In genomic region chr2:157258520-157259326, GRCh38 we compare ENCODE assay signal across 16 cellular contexts. TPM values are rescaled to one million over a fixed set of nuclear protein-coding genes. Genes with fewer than 3 reads are reported as not detected.
DNase-seq lines count a peak whose midpoint lies in the region; ATAC-seq and TF ChIP-seq lines count a peak whose summit lies in the region.
"Had no signal": no experiment of that assay in that cellular context is flagged by ENCODE, and none has a peak within 500 bp of the region (broad histone marks: within the 10 kb centered on the region; RNA-seq: fewer than 3 reads in every experiment).

No MANE protein-coding gene starts in this region.

- no peak overlapping the region for H2AFZ ChIP-seq in Karpas-422 (ENCODE audit: low read length)

- WGBS in transverse colon (ENCODE audit: low coverage in 1 of 2), 2 donors, result 45 to 64% methylated on average over 3 to 8 of the region's 8 CpGs
- 70 to 94% methylated on average over 2 to 8 of the region's 8 CpGs for WGBS in gastroesophageal sphincter (ENCODE audit: low coverage in 1 of 2), 2 donors

- peak overlapping the region; percentile 57 to 74 for H3K27ac ChIP-seq in left lung
- H3K27ac ChIP-seq in transverse colon, result peak overlapping the region; percentile 55 to 86 (median 82)
- H3K27ac ChIP-seq in Karpas-422 (ENCODE audit: low read length), result no peak overlapping the region
- no peak overlapping the region for H3K27ac ChIP-seq in gastroesophageal sphincter
- H3K27ac ChIP-seq: 22Rv1, psoas muscle, testis had no signal

- no peak overlapping the region for H3K9ac ChIP-seq in Karpas-422 (ENCODE audit: low read length)

- no peaks in the 10 kb centered on the region for H3K9me2 ChIP-seq in Karpas-422 (replicated peaks; ENCODE audit: insufficient read depth, low read length)

- H3K27me3 ChIP-seq in left lung (no peaks in the 10 kb centered on the region), transverse colon (no peaks in the 10 kb centered on the region), Karpas-422 (ENCODE audit: low read length) (0 out of 2 replicates have a peak, but pooled peaks cover 3% of the 10 kb centered on the region), gastroesophageal sphincter (no peaks in the 10 kb centered on the region)
- H3K27me3 ChIP-seq: dorsolateral prefrontal cortex, heart left ventricle, testis had no signal

- DNase-seq in DMS 273 (lab: John Stamatoyannopoulos, UW; ENCODE audit: unreplicated experiment) (peak; percentile 37), DMS 273 treated with DMSO at 0.1 percent for 48 hours (lab: John Stamatoyannopoulos, UW) (no peak), astrocyte of the cerebellum (ENCODE audit: low read depth) (no peak), left lung (no peak), transverse colon (peak; percentile 43), Karpas-422 (no peak), foreskin melanocyte (no peak)
- DNase-seq: dorsolateral prefrontal cortex, NCI-H2029, psoas muscle, T-helper 9 cell, testis had no signal

- in situ Hi-C loops in astrocyte of the cerebellum (cut with HindIII; ENCODE audit: low sequenced_read_pairs), result no loop called here
- in situ Hi-C loops in transverse colon (cut with MboI; ENCODE audit: low pct_ligation_motif_present in 1 of 4, low pct_unique_long_range_greater_than_20kb in 1 of 4, low sequenced_read_pairs in 3 of 4), result no loop called here

- H3K36me3 ChIP-seq in left lung (no peaks in the 10 kb centered on the region), transverse colon (no peaks in the 10 kb centered on the region), Karpas-422 (ENCODE audit: insufficient read depth, low read length) (no peaks in the 10 kb centered on the region), gastroesophageal sphincter (no peaks in the 10 kb centered on the region)
- H3K36me3 ChIP-seq: heart left ventricle had no signal

- H3K9me3 ChIP-seq in left lung (no peaks in the 10 kb centered on the region), transverse colon (no peaks in the 10 kb centered on the region), Karpas-422 (ENCODE audit: low read length) (no peaks in the 10 kb centered on the region), gastroesophageal sphincter (no peaks in the 10 kb centered on the region)
- H3K9me3 ChIP-seq: heart left ventricle, psoas muscle, testis had no signal

- TF ChIP-seq POLR2A in transverse colon (IDR thresholded peaks at IDR 0.05), result peak; percentile 38
- TF ChIP-seq POLR2A in gastroesophageal sphincter (IDR thresholded peaks at IDR 0.05), result no peak

- H3K4me3 ChIP-seq in astrocyte of the cerebellum (ENCODE audit: low read depth, low read length) (peak overlapping the region; percentile 38), left lung (peak overlapping the region; percentile 27 to 36), transverse colon (peak overlapping the region in 3 of 4 donors; percentile 31 to 46 (median 39)), Karpas-422 (ENCODE audit: low read length) (no peak overlapping the region), gastroesophageal sphincter (no peak overlapping the region)
- H3K4me3 ChIP-seq: testis had no signal

- no peak overlapping the region for H3K4me2 ChIP-seq in Karpas-422 (ENCODE audit: low read depth, low read length, poor library complexity, severe bottlenecking)

- no peaks in the 10 kb centered on the region for H3K79me2 ChIP-seq in Karpas-422 (ENCODE audit: low read length)

- H4K20me1 ChIP-seq in Karpas-422 (ENCODE audit: insufficient read depth, low read depth, low read length), result no peaks in the 10 kb centered on the region

- peak; percentile 29 for ATAC-seq in left lung
- no peak for ATAC-seq in gastroesophageal sphincter
- ATAC-seq: activated naive CD4-positive, alpha-beta T cell treated with anti-CD3 and anti-CD28 coated beads, Interleukin-2, amount 50 U/mL, for 72 hours; psoas muscle had no signal

- TF ChIP-seq EP300 in transverse colon (IDR thresholded peaks at IDR 0.05; ENCODE audit: low read depth), result no peak
- TF ChIP-seq EP300 in gastroesophageal sphincter (IDR thresholded peaks at IDR 0.05), result no peak

- intact Hi-C loops in left lung (cut with DNase I), result no loop called here
- intact Hi-C loops in transverse colon (cut with DNase I; ENCODE audit: low total_unique reads), result no loop called here

- H3K4me1 ChIP-seq in left lung (no peaks in the 10 kb centered on the region), transverse colon (peaks cover 10 to 55% (median 25%) of the 10 kb centered on the region in 4 donors), Karpas-422 (ENCODE audit: low read length) (no peaks in the 10 kb centered on the region), gastroesophageal sphincter (peaks cover 0 to 16% (median 5%) of the 10 kb centered on the region in 3 donors)
- H3K4me1 ChIP-seq: psoas muscle, testis had no signal

- TF ChIP-seq CTCF in astrocyte of the cerebellum (IDR thresholded peaks at IDR 0.05; ENCODE audit: low read depth, low read length, missing control alignments) (no peak), left lung (IDR thresholded peaks at IDR 0.05) (no peak), transverse colon (IDR thresholded peaks at IDR 0.05) (no peak), gastroesophageal sphincter (IDR thresholded peaks at IDR 0.05) (no peak)

RNA-seq across cellular contexts. Expression of gene GALNT5, which starts 1.2 kb away (rescaled TPM):
- total RNA-seq in left lung (10 to 100 TPM; 23.0 to 59.4 TPM), transverse colon (10 to 100 TPM in 3 of 4 donors, 1 to 10 TPM in 1; 7.5 to 34.0 (median 14.0) TPM), gastroesophageal sphincter (under 1 TPM; under 0.01 to 0.89 (median 0.24) TPM)
- total RNA-seq in Karpas-422 (2014; rRNA removed; shearing (Covaris generic); ENCODE audit: low replicate concordance), result not detected in 2 replicates

Comparison
In these comparisons a context has a peak if more than half of its experiments do, and no peak if none do; other contexts are left out.
1. DNase-seq: peak in DMS 273 (single experiment) and transverse colon (single experiment); none in DMS 273 treated with DMSO at 0.1 percent for 48 hours (single experiment), astrocyte of the cerebellum (single experiment), left lung (0 of 2), Karpas-422 (single experiment) and foreskin melanocyte (single experiment).
2. H3K4me3 ChIP-seq: peak in astrocyte of the cerebellum (single experiment), left lung (2 of 2) and transverse colon (3 of 4); none in Karpas-422 (single experiment) and gastroesophageal sphincter (0 of 2).
3. H3K27ac ChIP-seq: peak in left lung (2 of 2) and transverse colon (4 of 4); none in Karpas-422 (single experiment) and gastroesophageal sphincter (0 of 4).